In the genomic region with DNA sequence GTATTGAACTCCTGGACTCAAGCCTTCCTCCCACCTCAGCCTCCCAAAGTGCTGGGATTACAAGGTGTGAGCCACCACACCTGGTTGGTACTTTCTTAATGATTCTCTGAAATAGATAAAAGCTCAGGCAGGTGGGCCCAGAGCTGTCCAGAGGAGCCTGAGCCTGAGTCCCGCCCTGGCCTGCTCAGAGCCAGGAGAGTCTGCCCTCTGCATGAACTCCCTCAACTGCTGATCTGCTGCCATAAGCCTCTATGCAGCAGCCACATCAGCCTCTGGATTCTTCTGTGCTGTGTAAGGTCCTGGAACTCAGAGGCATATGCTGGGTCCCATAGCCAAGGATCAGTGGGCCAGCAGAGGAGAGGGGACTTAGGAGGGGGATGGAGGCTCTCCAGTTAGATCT, we compare ENCODE assay signal across 8 cellular contexts. TPM values are rescaled to one million over a fixed set of nuclear protein-coding genes. Genes with fewer than 3 reads are reported as not detected.
DNase-seq lines count a peak whose midpoint lies in the region; ATAC-seq and TF ChIP-seq lines count a peak whose summit lies in the region.

No MANE protein-coding gene starts in this region.

- BruUV-seq in Calu3 (replicated peaks; lab: Mats Ljungman, UMichigan): no TSS peak

- 14 to 56% (median 40%) methylated on average over 1 of the region's 1 CpG for WGBS in psoas muscle, 3 donors

- no peaks in the 10 kb centered on the region for H3K27me3 Mint-ChIP-seq in Calu3 (ENCODE audit: unreplicated experiment)

- H3K27ac ChIP-seq in WERI-Rb-1 (no peak overlapping the region), psoas muscle (peak overlapping the region; percentile 90)

- H3K4me3 Mint-ChIP-seq in Calu3 (ENCODE audit: low read depth, unreplicated experiment): no peak overlapping the region

- intact Hi-C loops in Calu3 (cut with micrococcal nuclease; ENCODE audit: unreplicated experiment): no loop called here
- intact Hi-C loops in psoas muscle (cut with DNase I): no loop called here

- CTCF ChIA-PET in Calu3 (lab: Charles Lee): no interaction called here

- H3K36me3 Mint-ChIP-seq in Calu3 (ENCODE audit: insufficient read depth, unreplicated experiment): peaks cover 34% of the 10 kb centered on the region

- H3K9me3 ChIP-seq in WERI-Rb-1 (ENCODE audit: severe bottlenecking): no peaks in the 10 kb centered on the region
- H3K9me3 ChIP-seq in psoas muscle: no peaks in the 10 kb centered on the region

- H3K27me3 ChIP-seq in WERI-Rb-1 (ENCODE audit: insufficient read depth, low read depth, severe bottlenecking) (no peaks in the 10 kb centered on the region), psoas muscle (ENCODE audit: insufficient read depth in 3 of 3, low read length in 2 of 3) (no peaks in the 10 kb centered on the region), H7 (ENCODE audit: control insufficient read depth, insufficient read depth, low read length) (no peaks in the 10 kb centered on the region)

- no peak for TF ChIP-seq CTCF in Calu3 (IDR thresholded peaks at IDR 0.05; ENCODE audit: unreplicated experiment)
- no peak for TF ChIP-seq CTCF in WERI-Rb-1 (IDR thresholded peaks at IDR 0.05; ENCODE audit: low read depth, low read length)
- TF ChIP-seq CTCF in fibroblast of mammary gland (conservative IDR thresholded peaks at IDR 0.05; ENCODE audit: control insufficient read depth, insufficient read depth, low read depth, low read length): no peak
- TF ChIP-seq CTCF in psoas muscle (IDR thresholded peaks at IDR 0.05): no peak

- peaks cover 90% of the 10 kb centered on the region for H3K4me1 ChIP-seq in psoas muscle

- peak overlapping the region; percentile 77 for H3K27ac Mint-ChIP-seq in Calu3 (ENCODE audit: unreplicated experiment)

- H3K9me3 Mint-ChIP-seq in Calu3 (ENCODE audit: low read depth, unreplicated experiment): no peaks in the 10 kb centered on the region

- ATAC-seq in psoas muscle (peak; percentile 35 to 50 (median 40)), HG02642 (IDR thresholded peaks at IDR 0.05; ENCODE audit: poor library complexity, unreplicated experiment) (no peak), GM18909 (IDR thresholded peaks at IDR 0.05; ENCODE audit: poor library complexity, unreplicated experiment) (no peak)

- H3K36me3 ChIP-seq in WERI-Rb-1: no peaks in the 10 kb centered on the region
- H3K36me3 ChIP-seq in psoas muscle (ENCODE audit: insufficient read depth in 1 of 2, low read depth in 1 of 2): no peaks in the 10 kb centered on the region
- no peaks in the 10 kb centered on the region for H3K36me3 ChIP-seq in H7 (replicated peaks; ENCODE audit: control insufficient read depth, insufficient read depth, low read length)

- peaks cover 61% of the 10 kb centered on the region for H3K4me1 Mint-ChIP-seq in Calu3 (ENCODE audit: low read depth, unreplicated experiment)

- DNase-seq in Calu3 (peak; percentile 44), WERI-Rb-1 (peak; percentile 51), fibroblast of mammary gland (ENCODE audit: low read depth) (peak; percentile 86), psoas muscle (peak; percentile 66 to 79), H7 (no peak), C1 segment of cervical spinal cord (lab: John Stamatoyannopoulos, UW) (no peak)

- H3K4me3 ChIP-seq in WERI-Rb-1 (ENCODE audit: low read depth, low read length) (no peak overlapping the region), fibroblast of mammary gland (ENCODE audit: control insufficient read depth, low read depth, low read length) (no peak overlapping the region), psoas muscle (no peak overlapping the region), H7 (ENCODE audit: insufficient read depth, low read depth, low read length) (no peak overlapping the region)

RNA-seq across cellular contexts. Expression of gene DDIT4, which starts 23.1 kb away (rescaled TPM):
- total RNA-seq in Calu3 (2022): 294 and 326 TPM in 2 replicates
- 100 to 1,000 TPM in 1 of 4 donors, 10 to 100 TPM in 3; 16.1 to 220 (median 65.4) TPM for total RNA-seq in psoas muscle
- 100 to 1,000 TPM; 114 to 744 (median 487) TPM for polyA plus RNA-seq in psoas muscle
- total RNA-seq in H7 (2014; rRNA removed; shearing (Covaris generic)): 54.2 and 123 TPM in 2 replicates

RNA-seq across cellular contexts. Expression of gene ASCC1, which starts 34.6 kb away (rescaled TPM):
- total RNA-seq in Calu3 (2022) (51.3 and 59.3 TPM in 2 replicates), psoas muscle (10 to 100 TPM; 15.3 to 22.4 (median 19.4) TPM)
- 10 to 100 TPM; 17.9 to 37.0 (median 19.3) TPM for polyA plus RNA-seq in psoas muscle
- 28.0 and 35.4 TPM in 2 replicates for total RNA-seq in H7 (2014; rRNA removed; shearing (Covaris generic))

RNA-seq across cellular contexts. Expression of gene ANAPC16, which starts 34.9 kb away (rescaled TPM):
- total RNA-seq in Calu3 (2022): 118 and 119 TPM in 2 replicates
- 100 to 1,000 TPM in 3 of 4 donors, 10 to 100 TPM in 1; 80.3 to 144 (median 119) TPM for total RNA-seq in psoas muscle
- 100 to 1,000 TPM in 2 of 3 donors, 10 to 100 TPM in 1; 60.1 to 184 (median 167) TPM for polyA plus RNA-seq in psoas muscle
- 56.6 and 79.0 TPM in 2 replicates for total RNA-seq in H7 (2014; rRNA removed; shearing (Covaris generic))

Comparison
In these comparisons a context has a peak if more than half of its experiments do, and no peak if none do; other contexts are left out.
1. DNase-seq: peak in Calu3 (single experiment), WERI-Rb-1 (single experiment), fibroblast of mammary gland (single experiment) and psoas muscle (2 of 2); none in H7 (single experiment) and C1 segment of cervical spinal cord (0 of 14).
2. ATAC-seq: peak in psoas muscle (4 of 4); none in HG02642 (single experiment) and GM18909 (single experiment).